ENCODE assay signal across 8 cellular contexts in genomic region chr7:131107343-131108211, GRCh38.
A peak's percentile ranks its signal among the peaks of the same experiment; 100 is the strongest.
DNase-seq lines count a peak whose midpoint lies in the region; ATAC-seq, FAIRE-seq and TF ChIP-seq lines count a peak whose summit lies in the region.

No MANE protein-coding gene starts in this region.

- BruUV-seq in Panc1 (replicated peaks; lab: Mats Ljungman, UMichigan), result no TSS peak

- H3K4me1 ChIP-seq in Panc1 (ENCODE audit: control insufficient read depth, insufficient read depth, low read length) (peaks cover 36% of the 10 kb centered on the region), fibroblast of lung (ENCODE audit: control insufficient read depth, extremely low read depth, insufficient read depth, low read length) (peaks cover 27% of the 10 kb centered on the region), stomach (peaks cover 14 to 69% (median 60%) of the 10 kb centered on the region in 4 donors)

- H3K27ac Mint-ChIP-seq in natural killer cell, result peak overlapping the region; percentile 98 to 99

- H3K27ac ChIP-seq in Panc1 (ENCODE audit: low read length) (peak overlapping the region; percentile 98), fibroblast of lung (ENCODE audit: insufficient read depth, low read length) (peak overlapping the region; percentile 97), stomach (peak overlapping the region; percentile 90 to 100 (median 99))

- H2AFZ ChIP-seq in fibroblast of lung (ENCODE audit: low read length), result no peak overlapping the region

- peaks cover 77% of the 10 kb centered on the region for H3K79me2 ChIP-seq in fibroblast of lung (ENCODE audit: control insufficient read depth, insufficient read depth, low read length)

- WGBS in stomach, 5 donors, result 0 to 1% (median 0%) methylated on average over 21 to 63 of the region's 63 CpGs

- no peaks in the 10 kb centered on the region for H3K36me3 Mint-ChIP-seq in natural killer cell

- no peaks in the 10 kb centered on the region for H3K27me3 Mint-ChIP-seq in natural killer cell (ENCODE audit: low read depth in 2 of 2)

- H4K20me1 ChIP-seq in fibroblast of lung (ENCODE audit: control insufficient read depth, extremely low read depth, insufficient read depth, low read length), result no peaks in the 10 kb centered on the region

- no peaks in the 10 kb centered on the region for H3K36me3 ChIP-seq in Panc1 (ENCODE audit: control insufficient read depth, insufficient read depth, low read length)
- no peaks in the 10 kb centered on the region for H3K36me3 ChIP-seq in fibroblast of lung (ENCODE audit: control insufficient read depth, insufficient read depth, low read length)
- peaks cover 0 to 10% (median 0%) of the 10 kb centered on the region in 4 donors for H3K36me3 ChIP-seq in stomach

- FAIRE-seq in HTR-8/SVneo (lab: Jason Lieb, UNC), result no peak

- peaks cover 69 to 75% of the 10 kb centered on the region in 2 donors for H3K4me1 Mint-ChIP-seq in natural killer cell

- POLR2A ChIA-PET in Panc1 (lab: Charles Lee), result interaction anchor here (0.6 kb wide), 1 partner anchor 105 kb away, joined by 3 read pairs; no protein-coding TSS in a partner anchor

- DNase-seq in DMS114 treated with DMSO at 0.1 percent for 48 hours (lab: John Stamatoyannopoulos, UW; ENCODE audit: unreplicated experiment) (peak; percentile 45), HTR-8/SVneo (ENCODE audit: insufficient read length, low spot score) (peak; percentile 62), Panc1 (ENCODE audit: low read depth, low spot score) (peak; percentile 57), fibroblast of lung (ENCODE audit: low read depth in 2 of 2) (peak; percentile 73 to 85), natural killer cell (peak; percentile 68), stomach (peak; percentile 69)
- peak; percentile 29 to 64 for DNase-seq in activated T-helper 1 cell treated with anti-CD3 and anti-CD28 coated beads, Interleukin-2, amount 50 U/mL, for 16 hours (ENCODE audit: low read depth in 1 of 2, low spot score in 1 of 2)

- no peaks in the 10 kb centered on the region for H3K27me3 ChIP-seq in Panc1 (ENCODE audit: control insufficient read depth, insufficient read depth, low read length)
- H3K27me3 ChIP-seq in fibroblast of lung (ENCODE audit: control insufficient read depth, insufficient read depth, low read length), result no peaks in the 10 kb centered on the region
- no peaks in the 10 kb centered on the region for H3K27me3 ChIP-seq in stomach

- ATAC-seq in GM21367 (IDR thresholded peaks at IDR 0.05; ENCODE audit: unreplicated experiment) (peak; percentile 38), Panc1 (peak; percentile 40), natural killer cell (peak; percentile 10 to 51 (median 35))

- H3K4me3 ChIP-seq in Panc1 (ENCODE audit: low read depth in 2 of 2, low read length in 2 of 2) (peak overlapping the region; percentile 68 to 94), fibroblast of lung (replicated peaks in 1 of 4; ENCODE audit: control extremely low read depth in 1 of 4, insufficient read depth in 1 of 4, low read depth in 3 of 4, low read length in 4 of 4) (peak overlapping the region; percentile 74 to 99 (median 90)), stomach (peak overlapping the region; percentile 77 to 93 (median 89))

- intact Hi-C loops in Panc1 (cut with micrococcal nuclease; ENCODE audit: unreplicated experiment) (loop anchor here (5.0 to 10.0 kb wide), 2 partner anchors 195 to 317 kb away; no protein-coding TSS in a partner anchor), natural killer cell (cut with micrococcal nuclease) (loop anchor here (1.0 to 5.0 kb wide), 6 partner anchors 35 to 315 kb away; partner anchors contain the start of gene MKLN1), stomach (cut with DNase I; ENCODE audit: low total_unique reads) (no loop called here)

- peak overlapping the region; percentile 98 for H3K4me2 ChIP-seq in fibroblast of lung (ENCODE audit: extremely low read depth, insufficient read depth, low read length)

- in situ Hi-C loops in Panc1 (cut with HindIII; ENCODE audit: low pct_unique_long_range_greater_than_20kb, low sequenced_read_pairs), result no loop called here

- no peaks in the 10 kb centered on the region for H3K9me3 ChIP-seq in Panc1 (ENCODE audit: control insufficient read depth, insufficient read depth, low read depth, low read length)
- no peaks in the 10 kb centered on the region for H3K9me3 ChIP-seq in fibroblast of lung (ENCODE audit: control insufficient read depth, insufficient read depth, low read depth, low read length)
- no peaks in the 10 kb centered on the region for H3K9me3 ChIP-seq in stomach

- TF ChIP-seq EP300 in stomach (IDR thresholded peaks at IDR 0.05), result no peak

- TF ChIP-seq POLR2A in stomach (IDR thresholded peaks at IDR 0.05), result peak in 2 of 4 donors; percentile 39 to 76

- H3K9me3 Mint-ChIP-seq in natural killer cell, result no peaks in the 10 kb centered on the region

- no peak for TF ChIP-seq CTCF in Panc1 (IDR thresholded peaks at IDR 0.05)
- no peak for TF ChIP-seq CTCF in fibroblast of lung (conservative IDR thresholded peaks at IDR 0.05 in 1 of 2, IDR thresholded peaks at IDR 0.05 in 1 of 2; ENCODE audit: low read depth in 1 of 2, low read length in 2 of 2)
- no peak for TF ChIP-seq CTCF in natural killer cell (IDR thresholded peaks at IDR 0.05)
- TF ChIP-seq CTCF in stomach (IDR thresholded peaks at IDR 0.05), result peak in 1 of 7 experiments; percentile 7

- H3K4me3 Mint-ChIP-seq in natural killer cell, result peak overlapping the region; percentile 85

- H3K9ac ChIP-seq in fibroblast of lung (ENCODE audit: insufficient read depth, low read length), result peak overlapping the region; percentile 97

- CTCF ChIA-PET in Panc1 (lab: Charles Lee), result interaction anchor here (0.6 kb wide), 1 partner anchor 57 kb away, joined by 3 read pairs; no protein-coding TSS in a partner anchor

Comparison
In these comparisons a context has a peak if more than half of its experiments do, and no peak if none do; other contexts are left out.
1. Peak in every context shown above with its lines: DNase-seq, ATAC-seq, H3K4me3 ChIP-seq and H3K27ac ChIP-seq.